In the genomic region with DNA sequence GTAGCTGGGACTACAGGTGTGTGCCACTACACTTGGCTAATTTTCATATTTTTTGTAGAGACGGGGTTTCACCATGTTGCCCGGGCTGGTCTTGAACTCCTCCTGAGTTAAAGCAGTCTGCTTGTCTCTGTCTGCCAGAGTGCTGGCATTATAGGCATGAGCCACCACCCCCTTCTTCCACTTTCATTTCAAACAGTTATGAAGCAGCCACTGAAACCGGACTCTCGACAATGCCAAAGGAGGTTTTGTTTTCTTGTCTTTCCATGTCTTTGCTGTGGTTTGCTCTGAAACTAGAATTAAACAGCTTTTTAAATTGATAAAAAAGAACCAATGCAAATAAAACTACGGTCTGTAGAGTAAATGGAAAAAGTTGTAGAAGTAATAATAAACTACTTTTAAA, we compare ENCODE assay signal across 10 cellular contexts. TPM values are rescaled to one million over a fixed set of nuclear protein-coding genes. Genes with fewer than 3 reads are reported as not detected.
DNase-seq lines count a peak whose midpoint lies in the region; ATAC-seq and TF ChIP-seq lines count a peak whose summit lies in the region.
"Had no signal": no experiment of that assay in that cellular context is flagged by ENCODE, and none has a peak within 500 bp of the region (broad histone marks: within the 10 kb centered on the region; RNA-seq: fewer than 3 reads in every experiment).

No MANE protein-coding gene starts in this region.

- TF ChIP-seq POLR2A in heart left ventricle (IDR thresholded peaks at IDR 0.05): no peak

- H3K4me1 ChIP-seq in cardiac muscle cell (ENCODE audit: low read depth) (no peaks in the 10 kb centered on the region), heart left ventricle (peaks cover 0 to 71% (median 27%) of the 10 kb centered on the region in 12 donors)

- H3K36me3 ChIP-seq in cardiac muscle cell (no peaks in the 10 kb centered on the region), heart left ventricle (peaks cover 0 to 12% (median 2%) of the 10 kb centered on the region in 9 donors)

- ATAC-seq in heart left ventricle: no peak
- ATAC-seq in HG03354 (IDR thresholded peaks at IDR 0.05; ENCODE audit: poor library complexity, severe bottlenecking, unreplicated experiment): peak; percentile 94
- no peak for ATAC-seq in sciatic nerve

- H3K27ac ChIP-seq in cardiac muscle cell: peak overlapping the region; percentile 11
- no peak overlapping the region for H3K27ac ChIP-seq in heart left ventricle
- H3K27ac ChIP-seq in caudate nucleus (ENCODE audit: low read depth, low read length): no peak overlapping the region
- H3K27ac ChIP-seq: C4-2B, VCaP had no signal

- H3K4me3 ChIP-seq in cardiac muscle cell (no peak overlapping the region), heart left ventricle (no peak overlapping the region)

- intact Hi-C loops in heart left ventricle (cut with DNase I): no loop called here
- intact Hi-C loops in sciatic nerve (cut with DNase I): no loop called here

- H3K27me3 ChIP-seq in cardiac muscle cell (no peaks in the 10 kb centered on the region), heart left ventricle (no peaks in the 10 kb centered on the region)

- H3K27me3 Mint-ChIP-seq in activated naive CD8-positive, alpha-beta T cell: no peaks in the 10 kb centered on the region

- WGBS in heart left ventricle, 4 donors: 59 to 65% (median 60%) methylated on average over 5 of the region's 5 CpGs

- H3K4me3 Mint-ChIP-seq in activated naive CD8-positive, alpha-beta T cell: peak overlapping the region; percentile 55

- TF ChIP-seq CTCF in cardiac muscle cell (IDR thresholded peaks at IDR 0.05; ENCODE audit: low read depth, low read length): no peak
- TF ChIP-seq CTCF in heart left ventricle (IDR thresholded peaks at IDR 0.05): no peak

- H3K9me3 Mint-ChIP-seq in activated naive CD8-positive, alpha-beta T cell (ENCODE audit: low read depth): no peaks in the 10 kb centered on the region

- peaks cover 90% of the 10 kb centered on the region for H3K4me1 Mint-ChIP-seq in activated naive CD8-positive, alpha-beta T cell (ENCODE audit: low read depth)

- no peak for DNase-seq in cardiac muscle cell (ENCODE audit: low read depth in 1 of 2, low spot score in 1 of 2)
- DNase-seq in heart left ventricle: no peak
- peak; percentile 10 to 40 for DNase-seq in stimulated activated CD8-positive, alpha-beta memory T cell treated with anti-CD3 and anti-CD28 coated beads, Interleukin-7, amount 100 ng/mL, for 48 hours (ENCODE audit: extremely low read depth in 1 of 2, low read depth in 1 of 2)
- DNase-seq in sciatic nerve (ENCODE audit: low spot score): no peak
- DNase-seq in T1000 (lab: John Stamatoyannopoulos, UW): no peak
- no peak for DNase-seq in caudate nucleus (lab: John Stamatoyannopoulos, UW)

- no peaks in the 10 kb centered on the region for H3K9me3 ChIP-seq in cardiac muscle cell (ENCODE audit: low read depth)
- no peaks in the 10 kb centered on the region for H3K9me3 ChIP-seq in heart left ventricle

- peak overlapping the region; percentile 74 for H3K27ac Mint-ChIP-seq in activated naive CD8-positive, alpha-beta T cell

- H3K36me3 Mint-ChIP-seq in activated naive CD8-positive, alpha-beta T cell: peaks cover 10% of the 10 kb centered on the region

RNA-seq across cellular contexts. Expression of a gene that starts 30.4 kb away (rescaled TPM):
- 128 and 148 TPM in 2 replicates for total RNA-seq in cardiac muscle cell
- 79.9 and 96.1 TPM in 2 replicates for polyA plus RNA-seq in cardiac muscle cell
- total RNA-seq in heart left ventricle: 100 to 1,000 TPM in 1 of 9 donors, 10 to 100 TPM in 8; 39.2 to 113 (median 52.2) TPM
- polyA plus RNA-seq in heart left ventricle: 10 to 100 TPM; 25.3 to 84.5 TPM
- total RNA-seq in sciatic nerve: 172 TPM

RNA-seq across cellular contexts. Expression of a gene that starts 45.6 kb away (rescaled TPM):
- total RNA-seq in cardiac muscle cell (28.1 and 33.4 TPM in 2 replicates), heart left ventricle (10 to 100 TPM; 12.8 to 27.0 (median 21.2) TPM), sciatic nerve (51.4 TPM)
- polyA plus RNA-seq in cardiac muscle cell (53.9 and 69.5 TPM in 2 replicates), heart left ventricle (10 to 100 TPM; 10.4 to 17.3 TPM)

Comparison
In these comparisons a context has a peak if more than half of its experiments do, and no peak if none do; other contexts are left out.
1. DNase-seq: peak in stimulated activated CD8-positive, alpha-beta memory T cell treated with anti-CD3 and anti-CD28 coated beads, Interleukin-7, amount 100 ng/mL, for 48 hours (2 of 2); none in cardiac muscle cell (0 of 2), heart left ventricle (0 of 5), sciatic nerve (single experiment), T1000 (single experiment) and caudate nucleus (0 of 61).